12 cellular contexts compared by ENCODE assay signal in genomic region chr6:144710207-144710606, GRCh38.
DNase-seq lines count a peak whose midpoint lies in the region; ATAC-seq, FAIRE-seq and TF ChIP-seq lines count a peak whose summit lies in the region.
"Had no signal": no experiment of that assay in that cellular context is flagged by ENCODE, and none has a peak within 500 bp of the region (broad histone marks: within the 10 kb centered on the region; RNA-seq: fewer than 3 reads in every experiment).

No MANE protein-coding gene starts in this region.

- H3K4me3 ChIP-seq in A549 (no peak overlapping the region), astrocyte of the spinal cord (ENCODE audit: low read depth, low read length) (no peak overlapping the region)
- H3K4me3 ChIP-seq: suprapubic skin had no signal

- 54% methylated on average over 3 of the region's 3 CpGs for WGBS in A549 (ENCODE audit: missing lambda C conversion rate)

- H3K4me2 ChIP-seq in A549 = peak overlapping the region; percentile 27

- TF ChIP-seq POLR2A in A549 (IDR thresholded peaks at IDR 0.05; ENCODE audit: low read length) = no peak

- no peak for FAIRE-seq in A549 (lab: Jason Lieb, UNC)

- peak; percentile 3 to 5 for DNase-seq in A549 (ENCODE audit: low read depth in 1 of 2, low spot score in 1 of 2)
- DNase-seq in HS-27A (ENCODE audit: low read depth) = peak; percentile 27
- peak; percentile 76 for DNase-seq in astrocyte of the spinal cord (ENCODE audit: low read depth, low spot score)
- peak; percentile 83 to 91 for DNase-seq in foreskin keratinocyte
- no peak for DNase-seq in effector CD4-positive, alpha-beta T cell
- DNase-seq in NCI-H1436 treated with DMSO at 0.1 percent for 48 hours (lab: John Stamatoyannopoulos, UW) = no peak
- DNase-seq in NCI-H748 treated with DMSO at 0.1 percent for 48 hours (lab: John Stamatoyannopoulos, UW) = no peak
- DNase-seq: activated T-cell treated with anti-CD3 and anti-CD28 coated beads for 4 hours, GDM1, NCI-H187 had no signal

- TF ChIP-seq CTCF in A549 (IDR thresholded peaks at IDR 0.05) = no peak
- no peak for TF ChIP-seq CTCF in astrocyte of the spinal cord (IDR thresholded peaks at IDR 0.05; ENCODE audit: low read depth, low read length)
- no peak for TF ChIP-seq CTCF in foreskin keratinocyte (conservative IDR thresholded peaks at IDR 0.05)

- H3K9me3 ChIP-seq in A549 = no peaks in the 10 kb centered on the region
- H3K9me3 ChIP-seq: suprapubic skin had no signal

- TF ChIP-seq EP300 in A549 (IDR thresholded peaks at IDR 0.05) = no peak

- H3K4me1 ChIP-seq in A549 (peaks cover 9% of the 10 kb centered on the region), foreskin keratinocyte (peaks cover 26% of the 10 kb centered on the region)

- no peak for TF ChIP-seq RAD21 in A549 (conservative IDR thresholded peaks at IDR 0.05 in 1 of 2, IDR thresholded peaks at IDR 0.05 in 1 of 2)

- in situ Hi-C loops in astrocyte of the spinal cord (cut with HindIII; ENCODE audit: low sequenced_read_pairs) = no loop called here

- no peaks in the 10 kb centered on the region for H3K27me3 ChIP-seq in foreskin keratinocyte
- H3K27me3 ChIP-seq: suprapubic skin had no signal

- ATAC-seq in A549 (peak; percentile 59 to 64; a peak in 3 of 6 replicates), foreskin keratinocyte (peak; percentile 99), HG02973 (IDR thresholded peaks at IDR 0.05; ENCODE audit: unreplicated experiment) (no peak)

- H3K27ac ChIP-seq in A549 (no peak overlapping the region), foreskin keratinocyte (peak overlapping the region; percentile 5)
- H3K27ac ChIP-seq: suprapubic skin had no signal

- CTCF ChIA-PET in A549 (lab: Yijun Ruan, JAX) = no interaction called here

- POLR2A ChIA-PET in A549 (lab: Yijun Ruan, JAX) = no interaction called here

TF ChIP-seq in A549, 52 proteins besides CTCF, POLR2A, EP300 and RAD21:
- TF ChIP-seq CBX2 (IDR thresholded peaks at IDR 0.05; ENCODE audit: borderline replicate concordance, low read depth) (no peak), NR3C1 (IDR thresholded peaks at IDR 0.05) (no peak), RFX5 (IDR thresholded peaks at IDR 0.05) (no peak), POLR2AphosphoS2 (conservative IDR thresholded peaks at IDR 0.05; ENCODE audit: low read length) (no peak)

Comparison
In these comparisons a context has a peak if more than half of its experiments do, and no peak if none do; other contexts are left out.
1. DNase-seq: peak in A549 (2 of 2), HS-27A (single experiment), astrocyte of the spinal cord (single experiment) and foreskin keratinocyte (2 of 2); none in effector CD4-positive, alpha-beta T cell (single experiment), NCI-H1436 treated with DMSO at 0.1 percent for 48 hours (single experiment) and NCI-H748 treated with DMSO at 0.1 percent for 48 hours (single experiment).